11 cellular contexts compared by ENCODE assay signal in the genomic region with DNA sequence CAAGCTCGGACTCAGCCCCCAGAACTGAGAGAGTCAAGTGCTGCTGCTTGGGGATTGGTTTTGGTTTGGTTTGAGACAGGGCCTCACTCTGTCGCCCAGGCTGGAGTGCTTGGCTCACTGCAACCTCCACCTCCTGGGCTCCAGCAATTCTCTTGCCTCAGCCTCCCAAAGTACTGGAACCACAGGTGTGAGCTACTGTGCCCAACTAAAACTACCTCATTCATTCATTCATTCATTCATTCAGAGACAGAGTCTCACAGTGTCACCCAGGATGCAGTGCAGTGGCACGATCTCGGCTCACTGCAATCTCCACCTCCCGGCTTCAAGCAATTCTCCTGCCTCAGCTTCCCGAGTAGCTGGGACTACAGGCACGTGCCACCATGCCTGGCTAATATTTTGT. TPM values are rescaled to one million over a fixed set of nuclear protein-coding genes. Genes with fewer than 3 reads are reported as not detected.
"Had no signal": no experiment of that assay in that cellular context is flagged by ENCODE, and none has a peak within 500 bp of the region (broad histone marks: within the 10 kb centered on the region; RNA-seq: fewer than 3 reads in every experiment).

No MANE protein-coding gene starts in this region.

- ATAC-seq: HCT116 had no signal

- H2AFZ ChIP-seq: GM23248 had no signal

- H3K36me3 ChIP-seq: HAP-1 had no signal

- H3K27ac ChIP-seq: GM23248, KMS-11 had no signal

- H3K4me2 ChIP-seq: KMS-11 had no signal

- H3K9me3 ChIP-seq: HAP-1 had no signal

- H3K9ac ChIP-seq: GM23248, KMS-11 had no signal

- FAIRE-seq: HTR-8/SVneo had no signal

- H3K4me3 ChIP-seq: GM23248, HAP-1 had no signal

- DNase-seq: GM23248, GOT3, H7, IMR-90, KBM-7 had no signal

- H3K4me1 ChIP-seq: HAP-1 had no signal

RNA-seq across cellular contexts. Expression of gene PERCC1, which starts 41.1 kb away (rescaled TPM):
- total RNA-seq: GM23248, H4, H7, HT-29, IMR-90 had no signal
- polyA plus RNA-seq: GM23248, IMR-90 had no signal
